7 cellular contexts compared by ENCODE assay signal in genomic region chr22:50271011-50271394, GRCh38. TPM values are rescaled to one million over a fixed set of nuclear protein-coding genes. Genes with fewer than 3 reads are reported as not detected.
A peak's percentile ranks its signal among the peaks of the same experiment; 100 is the strongest.
DNase-seq lines count a peak whose midpoint lies in the region; ATAC-seq and TF ChIP-seq lines count a peak whose summit lies in the region.

No MANE protein-coding gene starts in this region.

- peaks cover 24% of the 10 kb centered on the region for H3K27me3 ChIP-seq in smooth muscle cell (ENCODE audit: low read depth)

- peak overlapping the region; percentile 64; the same call in 1 of the 2 replicates for H3K27ac ChIP-seq in HEK293 (ENCODE audit: extremely low read depth, low read depth, low read length)
- peak overlapping the region; percentile 85 for H3K27ac ChIP-seq in VCaP
- no peak overlapping the region for H3K27ac ChIP-seq in smooth muscle cell (ENCODE audit: low read depth)

- peaks cover 17% of the 10 kb centered on the region for H3F3A ChIP-seq in smooth muscle cell (ENCODE audit: low read depth)

- no peak overlapping the region for H3K9ac ChIP-seq in smooth muscle cell (ENCODE audit: low read depth)

- no peak for TF ChIP-seq CTCF in HEK293 (tag by site-specific recombination; IDR thresholded peaks at IDR 0.05)
- no peak for TF ChIP-seq CTCF in VCaP (conservative IDR thresholded peaks at IDR 0.05)
- no peak for TF ChIP-seq CTCF in fibroblast of villous mesenchyme (IDR thresholded peaks at IDR 0.05; ENCODE audit: insufficient read depth, low read depth, low read length)
- no peak for TF ChIP-seq CTCF in smooth muscle cell (IDR thresholded peaks at IDR 0.05; ENCODE audit: borderline replicate concordance, insufficient read depth, poor library complexity, severe bottlenecking)

- peaks cover 55% of the 10 kb centered on the region for H4K20me1 ChIP-seq in smooth muscle cell (ENCODE audit: low read depth)

- H3K79me2 ChIP-seq in smooth muscle cell (ENCODE audit: low read depth) = no peaks in the 10 kb centered on the region

- DNase-seq in fibroblast of villous mesenchyme (ENCODE audit: low read depth) (no peak), smooth muscle cell (lab: John Stamatoyannopoulos, UW; ENCODE audit: unreplicated experiment) (no peak), NCI-H526 treated with DMSO at 0.1 percent for 48 hours (lab: John Stamatoyannopoulos, UW) (no peak)

- WGBS in smooth muscle cell (ENCODE audit: low lambda C conversion rate) = 12% methylated on average over 30 of the region's 30 CpGs

- H3K4me2 ChIP-seq in smooth muscle cell = peak overlapping the region; percentile 88

- H3K36me3 ChIP-seq in HEK293 (ENCODE audit: control insufficient read depth in 2 of 2, insufficient read depth in 1 of 2, low read length in 2 of 2) = peaks cover 0 to 17% of the 10 kb centered on the region in 2 experiments; a peak in 1 of 3 replicates
- no peaks in the 10 kb centered on the region for H3K36me3 ChIP-seq in smooth muscle cell (ENCODE audit: low read depth)

- H3K4me1 ChIP-seq in HEK293 (ENCODE audit: control insufficient read depth, insufficient read depth, low read length) (peaks cover 14% of the 10 kb centered on the region), smooth muscle cell (ENCODE audit: low read depth) (peaks cover 23% of the 10 kb centered on the region)

- ATAC-seq in GM18519 (IDR thresholded peaks at IDR 0.05; ENCODE audit: low FRiP score, unreplicated experiment) = no peak
- no peak for ATAC-seq in HG02852 (IDR thresholded peaks at IDR 0.05; ENCODE audit: unreplicated experiment)

- no peak overlapping the region for H2AFZ ChIP-seq in smooth muscle cell (ENCODE audit: low read depth)

- H3K4me3 ChIP-seq in HEK293 (ENCODE audit: low read depth, low read length) (peak overlapping the region; percentile 48), fibroblast of villous mesenchyme (ENCODE audit: low read depth, low read length) (peak overlapping the region; percentile 62), smooth muscle cell (peak overlapping the region; percentile 60)

- POLR2A ChIA-PET in HEK293 (lab: Yijun Ruan, JAX) = interaction anchor here (1.8 to 1.9 kb wide), 3 partner anchors 8 to 71 kb away, joined by 7 to 12 read pairs (median 8); partner anchors contain the start of gene MAPK12

- CTCF ChIA-PET in HEK293 (lab: Yijun Ruan, JAX) = interaction anchor here (1.0 to 6.3 kb wide), 4 partner anchors 9 to 70 kb away, joined by 6 to 42 read pairs (median 11); partner anchors contain the start of genes HDAC10 and MAPK12

- H3K9me3 ChIP-seq in HEK293 (ENCODE audit: control insufficient read depth, insufficient read depth, low read depth, low read length) (no peaks in the 10 kb centered on the region), smooth muscle cell (replicated peaks; ENCODE audit: low read depth) (no peaks in the 10 kb centered on the region)

TF ChIP-seq in HEK293, 187 proteins besides CTCF, POLR2A, EP300 and RAD21 (continues in another document):
- TF ChIP-seq MYNN (tag by site-specific recombination; IDR thresholded peaks at IDR 0.05; ENCODE audit: borderline replicate concordance) = no peak
- TF ChIP-seq ZNF623 (tag by site-specific recombination; IDR thresholded peaks at IDR 0.05) = no peak
- TF ChIP-seq ZNF37A (tag by site-specific recombination; IDR thresholded peaks at IDR 0.05) = no peak
- no peak for TF ChIP-seq ZNF785 (tag by site-specific recombination; IDR thresholded peaks at IDR 0.05)
- peak; percentile 48 for TF ChIP-seq GLIS2 (tag by site-specific recombination; IDR thresholded peaks at IDR 0.05)
- no peak for TF ChIP-seq ZNF157 (tag by site-specific recombination; IDR thresholded peaks at IDR 0.05)
- no peak for TF ChIP-seq ZNF621 (tag by site-specific recombination; IDR thresholded peaks at IDR 0.05)
- TF ChIP-seq OSR2 (tag by site-specific recombination; IDR thresholded peaks at IDR 0.05) = no peak
- no peak for TF ChIP-seq ZSCAN4 (tag by site-specific recombination; IDR thresholded peaks at IDR 0.05)
- peak; percentile 85 for TF ChIP-seq ZNF335 (tag by site-specific recombination; conservative IDR thresholded peaks at IDR 0.05)
- TF ChIP-seq ZIC2 (tag by site-specific recombination; IDR thresholded peaks at IDR 0.05) = 0 out of 2 replicates have a peak, but pooled peaks have one; percentile 3
- TF ChIP-seq PRDM2 (tag by site-specific recombination; IDR thresholded peaks at IDR 0.05; ENCODE audit: borderline replicate concordance) = no peak

RNA-seq across cellular contexts. Expression of gene MAPK11, which starts 0.8 kb away (rescaled TPM):
- total RNA-seq in fibroblast of villous mesenchyme (6.5 and 6.8 TPM in 2 replicates), smooth muscle cell (2.8 and 4.2 TPM in 2 replicates)
- polyA plus RNA-seq in smooth muscle cell = 0.65 and 1.4 TPM in 2 replicates

RNA-seq across cellular contexts. Expression of gene MAPK12, which starts 9.5 kb away (rescaled TPM):
- 39.3 and 42.7 TPM in 2 replicates for total RNA-seq in fibroblast of villous mesenchyme
- total RNA-seq in smooth muscle cell = 9.5 and 14.9 TPM in 2 replicates
- polyA plus RNA-seq in smooth muscle cell = 26.2 and 27.8 TPM in 2 replicates

RNA-seq across cellular contexts. Expression of gene HDAC10, which starts 19.9 kb away (rescaled TPM):
- total RNA-seq in fibroblast of villous mesenchyme = 18.7 and 19.4 TPM in 2 replicates
- 5.1 and 9.5 TPM in 2 replicates for total RNA-seq in smooth muscle cell
- 12.8 and 15.7 TPM in 2 replicates for polyA plus RNA-seq in smooth muscle cell

RNA-seq across cellular contexts. Expression of gene TUBGCP6, which starts 26.2 kb away (rescaled TPM):
- total RNA-seq in fibroblast of villous mesenchyme = 25.4 and 32.4 TPM in 2 replicates
- 10.0 and 10.6 TPM in 2 replicates for total RNA-seq in smooth muscle cell
- 22.7 and 26.0 TPM in 2 replicates for polyA plus RNA-seq in smooth muscle cell

RNA-seq across cellular contexts. Expression of gene PLXNB2, which starts 36.4 kb away (rescaled TPM):
- total RNA-seq in fibroblast of villous mesenchyme = 148 and 168 TPM in 2 replicates
- total RNA-seq in smooth muscle cell = 183 and 195 TPM in 2 replicates
- polyA plus RNA-seq in smooth muscle cell = 210 and 249 TPM in 2 replicates
